In the genomic region with DNA sequence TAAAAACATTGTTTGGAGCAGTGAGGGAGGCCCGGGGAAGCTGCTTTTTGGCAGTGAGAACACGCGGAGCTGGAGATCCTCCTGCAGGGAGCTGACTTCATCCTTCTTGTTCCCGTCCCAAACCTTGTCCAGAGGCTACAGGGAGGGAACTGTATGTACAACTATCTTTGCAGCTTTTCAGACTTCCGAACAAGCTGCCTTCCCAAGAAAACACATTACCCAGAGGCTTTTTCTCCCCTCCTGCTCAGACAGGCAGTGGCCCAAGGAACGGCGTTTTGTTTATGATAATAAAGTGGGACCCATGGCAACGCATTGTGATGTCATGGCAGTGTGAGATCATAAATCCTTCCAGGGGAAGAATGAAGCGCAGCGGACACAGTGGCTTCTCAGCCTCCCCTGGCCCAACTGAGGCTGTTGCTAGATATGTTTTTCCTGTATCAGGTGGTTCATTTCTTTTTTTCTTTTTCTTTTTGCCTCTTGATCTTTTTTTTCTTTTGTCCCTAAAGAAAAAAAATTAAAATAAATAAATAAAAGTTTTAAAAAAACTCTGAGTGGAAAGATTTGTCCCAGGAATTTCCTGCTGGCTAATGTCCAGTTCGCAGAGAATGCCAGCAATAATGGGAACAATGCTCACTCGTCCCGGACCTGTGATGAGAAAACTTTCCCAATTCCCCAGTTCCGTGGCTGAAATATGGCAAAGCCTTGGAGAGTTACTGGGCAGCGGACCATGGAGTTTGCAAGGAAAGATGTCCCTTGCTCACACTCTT, we compare ENCODE assay signal across 9 cellular contexts.
DNase-seq lines count a peak whose midpoint lies in the region; ATAC-seq and TF ChIP-seq lines count a peak whose summit lies in the region.
"Had no signal": no experiment of that assay in that cellular context is flagged by ENCODE, and none has a peak within 500 bp of the region (broad histone marks: within the 10 kb centered on the region; RNA-seq: fewer than 3 reads in every experiment).

No MANE protein-coding gene starts in this region.

- H3F3A ChIP-seq in GM23338 (replicated peaks; ENCODE audit: low read depth): no peaks in the 10 kb centered on the region

- H3K9ac ChIP-seq in rectal smooth muscle tissue (ENCODE audit: low read length): peak overlapping the region; percentile 40
- H3K9ac ChIP-seq: KMS-11 had no signal

- H3K36me3 ChIP-seq in GM23338 (ENCODE audit: insufficient read depth) (no peaks in the 10 kb centered on the region), rectal smooth muscle tissue (ENCODE audit: control insufficient read depth, insufficient read depth, low read length) (no peaks in the 10 kb centered on the region)
- no peaks in the 10 kb centered on the region for H3K36me3 ChIP-seq in CD4-positive, alpha-beta memory T cell (ENCODE audit: insufficient read depth, low read length)

- H3K36me3 Mint-ChIP-seq in GM23338 (ENCODE audit: low read depth) (no peaks in the 10 kb centered on the region; the same call in 2 of the 3 replicates), glutamatergic neuron (ENCODE audit: unreplicated experiment) (no peaks in the 10 kb centered on the region)
- H3K36me3 Mint-ChIP-seq in CD4-positive, alpha-beta memory T cell: no peaks in the 10 kb centered on the region

- ATAC-seq in GM23338 (no peak; the same call in 2 of the 3 replicates), HG03025 (IDR thresholded peaks at IDR 0.05; ENCODE audit: low FRiP score, unreplicated experiment) (no peak), GM19397 (IDR thresholded peaks at IDR 0.05; ENCODE audit: unreplicated experiment) (no peak)

- H3K27me3 ChIP-seq in GM23338 (ENCODE audit: insufficient read depth) (no peaks in the 10 kb centered on the region), rectal smooth muscle tissue (ENCODE audit: control insufficient read depth, insufficient read depth, low read length) (no peaks in the 10 kb centered on the region)
- H3K27me3 ChIP-seq in CD4-positive, alpha-beta memory T cell (ENCODE audit: insufficient read depth, low read length): no peaks in the 10 kb centered on the region

- H3K9me3 Mint-ChIP-seq in GM23338 (no peaks in the 10 kb centered on the region; the same call in 2 of the 3 replicates), glutamatergic neuron (ENCODE audit: unreplicated experiment) (peaks cover 2% of the 10 kb centered on the region)
- no peaks in the 10 kb centered on the region for H3K9me3 Mint-ChIP-seq in CD4-positive, alpha-beta memory T cell

- no peak overlapping the region for H3K27ac Mint-ChIP-seq in GM23338
- H3K27ac Mint-ChIP-seq in glutamatergic neuron (ENCODE audit: unreplicated experiment): no peak overlapping the region
- H3K27ac Mint-ChIP-seq in CD4-positive, alpha-beta memory T cell: no peak overlapping the region

- no peaks in the 10 kb centered on the region for H4K20me1 ChIP-seq in GM23338 (replicated peaks; ENCODE audit: insufficient read depth)

- H3K27me3 Mint-ChIP-seq in GM23338 (ENCODE audit: insufficient read depth, low read depth, poor library complexity) (peaks cover 14% of the 10 kb centered on the region), glutamatergic neuron (ENCODE audit: unreplicated experiment) (peaks cover 7% of the 10 kb centered on the region)
- no peaks in the 10 kb centered on the region for H3K27me3 Mint-ChIP-seq in CD4-positive, alpha-beta memory T cell

- TF ChIP-seq CTCF in GM23338 (conservative IDR thresholded peaks at IDR 0.05; ENCODE audit: low read depth in 2 of 2) (no peak), glutamatergic neuron (IDR thresholded peaks at IDR 0.05; ENCODE audit: partially characterized antibody, unreplicated experiment) (no peak)

- H3K27ac ChIP-seq in GM23338 (ENCODE audit: low read depth) (no peak overlapping the region), rectal smooth muscle tissue (ENCODE audit: low read depth, low read length) (peak overlapping the region; percentile 94)
- H3K27ac ChIP-seq in CD4-positive, alpha-beta memory T cell (ENCODE audit: low read depth, low read length): no peak overlapping the region
- H3K27ac ChIP-seq: KMS-11 had no signal

- DNase-seq in GM23338 (ENCODE audit: low spot score) (peak; percentile 42), SK-N-DZ (ENCODE audit: low spot score) (peak; percentile 16), glutamatergic neuron (peak; percentile 28)
- no peak for DNase-seq in CD4-positive, alpha-beta memory T cell
- DNase-seq in activated CD8-positive, alpha-beta memory T cell treated with anti-CD3 and anti-CD28 coated beads, Interleukin-2, amount 50 U/mL, for 4 hours: no peak

- peaks cover 4% of the 10 kb centered on the region; the same call in 1 of the 2 replicates for H3K4me1 ChIP-seq in GM23338 (ENCODE audit: insufficient read depth)
- H3K4me1 ChIP-seq in rectal smooth muscle tissue (ENCODE audit: control insufficient read depth, insufficient read depth, low read length): peaks cover 20% of the 10 kb centered on the region
- no peaks in the 10 kb centered on the region for H3K4me1 ChIP-seq in CD4-positive, alpha-beta memory T cell (ENCODE audit: insufficient read depth, low read length)

- POLR2A ChIA-PET in CD4-positive, alpha-beta memory T cell (lab: Charles Lee; ENCODE audit: partially characterized antibody): no interaction called here

- peaks cover 15% of the 10 kb centered on the region for H3K4me1 Mint-ChIP-seq in GM23338
- no peaks in the 10 kb centered on the region for H3K4me1 Mint-ChIP-seq in glutamatergic neuron (ENCODE audit: low read depth, unreplicated experiment)
- peaks cover 0 to 4% (median 0%) of the 10 kb centered on the region in 4 donors for H3K4me1 Mint-ChIP-seq in CD4-positive, alpha-beta memory T cell

- H3K9me2 ChIP-seq in GM23338 (ENCODE audit: insufficient read depth): no peaks in the 10 kb centered on the region

- CTCF ChIA-PET in CD4-positive, alpha-beta memory T cell (lab: Charles Lee; ENCODE audit: partially characterized antibody): no interaction called here

- peak overlapping the region; percentile 96 for H2AFZ ChIP-seq in GM23338

- no peak overlapping the region for H3K4me3 Mint-ChIP-seq in GM23338
- H3K4me3 Mint-ChIP-seq in glutamatergic neuron (ENCODE audit: unreplicated experiment): no peak overlapping the region
- no peak overlapping the region for H3K4me3 Mint-ChIP-seq in CD4-positive, alpha-beta memory T cell

- H3K4me2 ChIP-seq in GM23338: no peak overlapping the region
- H3K4me2 ChIP-seq: KMS-11 had no signal

- H3K4me3 ChIP-seq in GM23338 (no peak overlapping the region), rectal smooth muscle tissue (ENCODE audit: low read length) (peak overlapping the region; percentile 10)
- no peak overlapping the region for H3K4me3 ChIP-seq in CD4-positive, alpha-beta memory T cell (ENCODE audit: low read length in 2 of 2)

- no peaks in the 10 kb centered on the region for H3K9me3 ChIP-seq in CD4-positive, alpha-beta memory T cell (ENCODE audit: control insufficient read depth in 1 of 2, low read length in 2 of 2)

- intact Hi-C loops in CD4-positive, alpha-beta memory T cell (cut with micrococcal nuclease): no loop called here

- H3K79me2 ChIP-seq in GM23338 (replicated peaks; ENCODE audit: insufficient read depth): no peaks in the 10 kb centered on the region

TF ChIP-seq in GM23338, 12 proteins besides CTCF, POLR2A, EP300 and RAD21:
- TF ChIP-seq, protein P1, sequence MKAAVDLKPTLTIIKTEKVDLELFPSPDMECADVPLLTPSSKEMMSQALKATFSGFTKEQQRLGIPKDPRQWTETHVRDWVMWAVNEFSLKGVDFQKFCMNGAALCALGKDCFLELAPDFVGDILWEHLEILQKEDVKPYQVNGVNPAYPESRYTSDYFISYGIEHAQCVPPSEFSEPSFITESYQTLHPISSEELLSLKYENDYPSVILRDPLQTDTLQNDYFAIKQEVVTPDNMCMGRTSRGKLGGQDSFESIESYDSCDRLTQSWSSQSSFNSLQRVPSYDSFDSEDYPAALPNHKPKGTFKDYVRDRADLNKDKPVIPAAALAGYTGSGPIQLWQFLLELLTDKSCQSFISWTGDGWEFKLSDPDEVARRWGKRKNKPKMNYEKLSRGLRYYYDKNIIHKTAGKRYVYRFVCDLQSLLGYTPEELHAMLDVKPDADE (IDR thresholded peaks at IDR 0.05): no peak
- 0 out of 2 replicates have a peak, but pooled peaks have one; percentile 46 for TF ChIP-seq CREB1 (CRISPR knock-in tag; IDR thresholded peaks at IDR 0.05; ENCODE audit: low read depth)
TF ChIP-seq in GM23338: peak in this region for 1.

Comparison
In these comparisons a context has a peak if more than half of its experiments do, and no peak if none do; other contexts are left out.
1. DNase-seq: peak in GM23338 (single experiment), SK-N-DZ (single experiment) and glutamatergic neuron (single experiment); none in CD4-positive, alpha-beta memory T cell (0 of 5) and activated CD8-positive, alpha-beta memory T cell treated with anti-CD3 and anti-CD28 coated beads, Interleukin-2, amount 50 U/mL, for 4 hours (single experiment).